ENCODE assay signal across 9 cellular contexts in genomic region chr12:20950248-20950647, GRCh38.
DNase-seq lines count a peak whose midpoint lies in the region; FAIRE-seq and TF ChIP-seq lines count a peak whose summit lies in the region.
"Had no signal": no experiment of that assay in that cellular context is flagged by ENCODE, and none has a peak within 500 bp of the region (broad histone marks: within the 10 kb centered on the region; RNA-seq: fewer than 3 reads in every experiment).

No MANE protein-coding gene starts in this region.

- POLR2A ChIA-PET in HEK293T (lab: Yijun Ruan, JAX): no interaction called here

- intact Hi-C loops in mammary epithelial cell (cut with micrococcal nuclease): loop anchor here (5.0 kb wide), 1 partner anchor 217 kb away; no protein-coding TSS in a partner anchor

- peaks cover 7% of the 10 kb centered on the region for H3K9me3 ChIP-seq in mammary epithelial cell (replicated peaks; ENCODE audit: insufficient read depth, low read length)
- no peaks in the 10 kb centered on the region for H3K9me3 ChIP-seq in small intestine (ENCODE audit: control insufficient read depth, low read depth)
- H3K9me3 ChIP-seq: SJSA1 had no signal

- no peak overlapping the region for H3K9ac ChIP-seq in mammary epithelial cell (ENCODE audit: insufficient read depth, low read length)

- no peaks in the 10 kb centered on the region for H3K79me2 ChIP-seq in mammary epithelial cell (ENCODE audit: insufficient read depth, low read length)

- in situ Hi-C loops in GM13976 (cut with MboI; ENCODE audit: low sequenced_read_pairs, unreplicated experiment): no loop called here
- in situ Hi-C loops in mammary epithelial cell (cut with MboI; ENCODE audit: low sequenced_read_pairs in 2 of 2): no loop called here

- H3K4me1 ChIP-seq in mammary epithelial cell (ENCODE audit: insufficient read depth, low read length) (no peaks in the 10 kb centered on the region), small intestine (ENCODE audit: control insufficient read depth in 2 of 2, insufficient read depth in 1 of 2, low read depth in 1 of 2, low read length in 1 of 2) (no peaks in the 10 kb centered on the region)
- H3K4me1 ChIP-seq: SJSA1 had no signal

- H3K4me3 Mint-ChIP-seq in activated naive CD8-positive, alpha-beta T cell treated with anti-CD3 and anti-CD28 coated beads for 36 hours: no peak overlapping the region

- peak; percentile 42 for TF ChIP-seq CTCF in GM13976 (IDR thresholded peaks at IDR 0.05; ENCODE audit: borderline replicate concordance, control extremely low read depth, extremely low read depth, insufficient read depth, missing control alignments)
- TF ChIP-seq CTCF in mammary epithelial cell (conservative IDR thresholded peaks at IDR 0.05 in 1 of 2, IDR thresholded peaks at IDR 0.05 in 1 of 2; ENCODE audit: extremely low read depth in 1 of 2, insufficient read depth in 1 of 2, low read depth in 1 of 2, low read length in 2 of 2): peak; percentile 29 to 42

- no peak overlapping the region for H3K4me2 ChIP-seq in mammary epithelial cell (ENCODE audit: insufficient read depth, low read depth, low read length)

- H3K9me3 Mint-ChIP-seq in activated naive CD8-positive, alpha-beta T cell treated with anti-CD3 and anti-CD28 coated beads for 36 hours: no peaks in the 10 kb centered on the region

- WGBS in mammary epithelial cell (ENCODE audit: low coverage, missing lambda C conversion rate): 30% methylated on average over 3 of the region's 3 CpGs
- 45 to 62% (median 48%) methylated on average over 3 of the region's 3 CpGs for WGBS in small intestine, 3 donors

- no peak for FAIRE-seq in small intestine (lab: Jason Lieb, UNC)

- H3K36me3 ChIP-seq in mammary epithelial cell (ENCODE audit: insufficient read depth, low read length) (no peaks in the 10 kb centered on the region), small intestine (ENCODE audit: control insufficient read depth in 2 of 2, insufficient read depth in 2 of 2, low read length in 2 of 2) (no peaks in the 10 kb centered on the region)
- H3K36me3 ChIP-seq: SJSA1 had no signal

- CTCF ChIA-PET in HEK293T (lab: Yijun Ruan, JAX): interaction anchor here (1.2 kb wide), 1 partner anchor 14 kb away, joined by 4 read pairs; no protein-coding TSS in a partner anchor
- CTCF ChIA-PET in mammary epithelial cell (lab: Charles Lee; ENCODE audit: low non-redundant PET): no interaction called here

- DNase-seq in GM13976 (ENCODE audit: low spot score) (no peak), HEK293T (ENCODE audit: extremely low spot score) (peak; percentile 20), NCI-H1694 treated with DMSO at 0.1 percent for 48 hours (lab: John Stamatoyannopoulos, UW) (peak; percentile 46), mammary epithelial cell (peak; percentile 9), small intestine (peak; percentile 20), midbrain (lab: John Stamatoyannopoulos, UW) (no peak)
- DNase-seq in activated effector memory CD4-positive, alpha-beta T cell treated with Interleukin-2 at 50 U/mL for 16 hours: no peak
- DNase-seq in activated naive CD8-positive, alpha-beta T cell treated with anti-CD3 and anti-CD28 coated beads for 36 hours: no peak

- BruUV-seq in mammary epithelial cell (replicated peaks; lab: Mats Ljungman, UMichigan): no TSS peak

- no peak overlapping the region for H2AFZ ChIP-seq in mammary epithelial cell (ENCODE audit: low read depth, low read length)

- no peak overlapping the region for H3K27ac Mint-ChIP-seq in activated naive CD8-positive, alpha-beta T cell treated with anti-CD3 and anti-CD28 coated beads for 36 hours

- H3K27ac ChIP-seq in mammary epithelial cell (ENCODE audit: insufficient read depth, low read depth, low read length) (no peak overlapping the region), small intestine (ENCODE audit: low read depth in 1 of 2, low read length in 1 of 2) (no peak overlapping the region)
- H3K27ac ChIP-seq: SJSA1 had no signal

- no peaks in the 10 kb centered on the region for H3K27me3 ChIP-seq in mammary epithelial cell (ENCODE audit: insufficient read depth, low read length)
- H3K27me3 ChIP-seq in small intestine (ENCODE audit: control insufficient read depth in 2 of 2, insufficient read depth in 2 of 2, low read length in 2 of 2): no peaks in the 10 kb centered on the region
- H3K27me3 ChIP-seq: SJSA1 had no signal

- H3K36me3 Mint-ChIP-seq in activated naive CD8-positive, alpha-beta T cell treated with anti-CD3 and anti-CD28 coated beads for 36 hours: no peaks in the 10 kb centered on the region

- no peaks in the 10 kb centered on the region for H3K27me3 Mint-ChIP-seq in activated naive CD8-positive, alpha-beta T cell treated with anti-CD3 and anti-CD28 coated beads for 36 hours

- H4K20me1 ChIP-seq in mammary epithelial cell (ENCODE audit: insufficient read depth, low read length): no peaks in the 10 kb centered on the region

- no peaks in the 10 kb centered on the region for H3K4me1 Mint-ChIP-seq in activated naive CD8-positive, alpha-beta T cell treated with anti-CD3 and anti-CD28 coated beads for 36 hours

- dilution Hi-C loops in mammary epithelial cell (cut with HindIII; ENCODE audit: low sequenced_read_pairs): no loop called here

- no peak overlapping the region for H3K4me3 ChIP-seq in mammary epithelial cell (replicated peaks in 1 of 3; ENCODE audit: insufficient read depth in 1 of 3, low read depth in 2 of 3, low read length in 3 of 3)
- H3K4me3 ChIP-seq in small intestine (ENCODE audit: low read depth in 1 of 2, low read length in 2 of 2): no peak overlapping the region
- H3K4me3 ChIP-seq: SJSA1 had no signal

TF ChIP-seq in HEK293T, 16 proteins besides CTCF, POLR2A, EP300 and RAD21:
- TF ChIP-seq LEF1 (IDR thresholded peaks at IDR 0.05; ENCODE audit: borderline replicate concordance): no peak
- no peak for TF ChIP-seq ARNT (IDR thresholded peaks at IDR 0.05)
- TF ChIP-seq SUZ12 (IDR thresholded peaks at IDR 0.05): no peak
- TF ChIP-seq FOXA1 (IDR thresholded peaks at IDR 0.05): no peak
- TF ChIP-seq FOXK2 (IDR thresholded peaks at IDR 0.05): no peak
- TF ChIP-seq TARDBP (IDR thresholded peaks at IDR 0.05): no peak
- TF ChIP-seq ELF4 (IDR thresholded peaks at IDR 0.05): no peak
- TF ChIP-seq NFRKB (IDR thresholded peaks at IDR 0.05): no peak
- TF ChIP-seq L3MBTL2 (conservative IDR thresholded peaks at IDR 0.05): no peak
- no peak for TF ChIP-seq CTBP1 (IDR thresholded peaks at IDR 0.05; ENCODE audit: borderline replicate concordance)
- no peak for TF ChIP-seq HDGF (IDR thresholded peaks at IDR 0.05; ENCODE audit: borderline replicate concordance)
- no peak for TF ChIP-seq FOXM1 (IDR thresholded peaks at IDR 0.05; ENCODE audit: borderline replicate concordance)
- no peak for TF ChIP-seq SP1 (IDR thresholded peaks at IDR 0.05)
- TF ChIP-seq ZNF384 (IDR thresholded peaks at IDR 0.05): no peak
- no peak for TF ChIP-seq PKNOX1 (IDR thresholded peaks at IDR 0.05)
- no peak for TF ChIP-seq BHLHE40 (IDR thresholded peaks at IDR 0.05; ENCODE audit: borderline replicate concordance)

Comparison
In these comparisons a context has a peak if more than half of its experiments do, and no peak if none do; other contexts are left out.
1. DNase-seq: peak in HEK293T (single experiment), NCI-H1694 treated with DMSO at 0.1 percent for 48 hours (single experiment), mammary epithelial cell (single experiment) and small intestine (single experiment); none in GM13976 (single experiment), activated effector memory CD4-positive, alpha-beta T cell treated with Interleukin-2 at 50 U/mL for 16 hours (single experiment), activated naive CD8-positive, alpha-beta T cell treated with anti-CD3 and anti-CD28 coated beads for 36 hours (single experiment) and midbrain (single experiment).